Comparison of ENCODE assay signal across 14 cellular contexts in genomic region chr2:173940208-173941020, GRCh38. TPM values are rescaled to one million over a fixed set of nuclear protein-coding genes. Genes with fewer than 3 reads are reported as not detected.
DNase-seq lines count a peak whose midpoint lies in the region; ATAC-seq and TF ChIP-seq lines count a peak whose summit lies in the region.
"Had no signal": no experiment of that assay in that cellular context is flagged by ENCODE, and none has a peak within 500 bp of the region (broad histone marks: within the 10 kb centered on the region; RNA-seq: fewer than 3 reads in every experiment).

No MANE protein-coding gene starts in this region.

- CTCF ChIA-PET in T-cell (lab: Charles Lee) = interaction anchor here (0.6 kb wide), 2 partner anchors 46 to 1206 kb away, joined by 3 to 5 read pairs; no protein-coding TSS in a partner anchor

- H3K27me3 Mint-ChIP-seq in T-helper 1 cell treated with Interleukin-12 subunit alpha and Interleukin-12 subunit beta and Interleukin-4 antibody, amounts not matched to agents 30 μg/mL and 1 μg/mL, for 36 hours (ENCODE audit: low read depth) = no peaks in the 10 kb centered on the region
- H3K27me3 Mint-ChIP-seq in T-cell (no peaks in the 10 kb centered on the region), nephron progenitor cell (ENCODE audit: low read depth, poor library complexity) (no peaks in the 10 kb centered on the region)

- TF ChIP-seq CTCF in nephron progenitor cell (IDR thresholded peaks at IDR 0.05) = no peak

- H3K4me3 Mint-ChIP-seq in T-helper 1 cell treated with Interleukin-12 subunit alpha and Interleukin-12 subunit beta and Interleukin-4 antibody, amounts not matched to agents 30 μg/mL and 1 μg/mL, for 36 hours = no peak overlapping the region
- H3K4me3 Mint-ChIP-seq in T-cell (peak overlapping the region; percentile 4 to 65 (median 22)), nephron progenitor cell (peak overlapping the region; percentile 4)
- H3K4me3 Mint-ChIP-seq: neural progenitor cell had no signal

- no peak for DNase-seq in T-helper 1 cell
- DNase-seq in T-cell = no peak
- DNase-seq in nephron progenitor cell = no peak
- DNase-seq in NCI-H2196 treated with DMSO at 0.1 percent for 48 hours (lab: John Stamatoyannopoulos, UW; ENCODE audit: unreplicated experiment) = no peak
- DNase-seq in stimulated activated CD4-positive, alpha-beta T cell treated with anti-CD3 and anti-CD28 coated beads, Interleukin-4, amount 100 ng/mL, for 24 hours = no peak
- no peak for DNase-seq in NCI-H446 treated with DMSO at 0.1 percent for 48 hours (lab: John Stamatoyannopoulos, UW)
- DNase-seq: central memory CD4-positive, alpha-beta T cell; GF-D8; MM.1S; NCI-H82; T-helper 9 cell had no signal

- H3K27ac Mint-ChIP-seq in T-helper 1 cell treated with Interleukin-12 subunit alpha and Interleukin-12 subunit beta and Interleukin-4 antibody, amounts not matched to agents 30 μg/mL and 1 μg/mL, for 36 hours = peak overlapping the region; percentile 2
- peak overlapping the region; percentile 33 to 42 for H3K27ac Mint-ChIP-seq in T-cell
- peak overlapping the region; percentile 95 for H3K27ac Mint-ChIP-seq in nephron progenitor cell
- H3K27ac Mint-ChIP-seq: neural progenitor cell had no signal

- H3K4me1 Mint-ChIP-seq in T-helper 1 cell treated with Interleukin-12 subunit alpha and Interleukin-12 subunit beta and Interleukin-4 antibody, amounts not matched to agents 30 μg/mL and 1 μg/mL, for 36 hours (ENCODE audit: low read depth) = peaks cover 35% of the 10 kb centered on the region
- peaks cover 53 to 73% (median 71%) of the 10 kb centered on the region in 3 donors for H3K4me1 Mint-ChIP-seq in T-cell
- H3K4me1 Mint-ChIP-seq in nephron progenitor cell = peaks cover 30% of the 10 kb centered on the region

- H3K9me3 Mint-ChIP-seq in T-helper 1 cell treated with Interleukin-12 subunit alpha and Interleukin-12 subunit beta and Interleukin-4 antibody, amounts not matched to agents 30 μg/mL and 1 μg/mL, for 36 hours = no peaks in the 10 kb centered on the region
- H3K9me3 Mint-ChIP-seq in T-cell = no peaks in the 10 kb centered on the region
- no peaks in the 10 kb centered on the region for H3K9me3 Mint-ChIP-seq in nephron progenitor cell

- ATAC-seq in GM19351 (IDR thresholded peaks at IDR 0.05; ENCODE audit: unreplicated experiment) (peak; percentile 35), T-cell (replicated peaks in 1 of 4) (no peak)

- peaks cover 15% of the 10 kb centered on the region for H3K36me3 Mint-ChIP-seq in T-helper 1 cell treated with Interleukin-12 subunit alpha and Interleukin-12 subunit beta and Interleukin-4 antibody, amounts not matched to agents 30 μg/mL and 1 μg/mL, for 36 hours (ENCODE audit: low read depth)
- H3K36me3 Mint-ChIP-seq in T-cell (peaks cover 19% of the 10 kb centered on the region), nephron progenitor cell (ENCODE audit: low read depth) (peaks cover 69% of the 10 kb centered on the region)

- POLR2A ChIA-PET in T-cell (lab: Charles Lee) = interaction anchor here in 1 of 2 donors (0.6 kb wide), 1 partner anchor 22 kb away, joined by 7 read pairs; no protein-coding TSS in a partner anchor

RNA-seq across cellular contexts. Expression of gene SP3, which starts 24.8 kb away (rescaled TPM):
- 100 to 1,000 TPM; 107 to 150 (median 123) TPM for total RNA-seq in T-cell

Comparison
In these comparisons a context has a peak if more than half of its experiments do, and no peak if none do; other contexts are left out.
1. H3K27ac Mint-ChIP-seq: peak in every context shown above with its lines; median percentile 95 in nephron progenitor cell; 38 in T-cell; 2 in T-helper 1 cell treated with Interleukin-12 subunit alpha and Interleukin-12 subunit beta and Interleukin-4 antibody, amounts not matched to agents 30 μg/mL and 1 μg/mL, for 36 hours.